In the genomic region with DNA sequence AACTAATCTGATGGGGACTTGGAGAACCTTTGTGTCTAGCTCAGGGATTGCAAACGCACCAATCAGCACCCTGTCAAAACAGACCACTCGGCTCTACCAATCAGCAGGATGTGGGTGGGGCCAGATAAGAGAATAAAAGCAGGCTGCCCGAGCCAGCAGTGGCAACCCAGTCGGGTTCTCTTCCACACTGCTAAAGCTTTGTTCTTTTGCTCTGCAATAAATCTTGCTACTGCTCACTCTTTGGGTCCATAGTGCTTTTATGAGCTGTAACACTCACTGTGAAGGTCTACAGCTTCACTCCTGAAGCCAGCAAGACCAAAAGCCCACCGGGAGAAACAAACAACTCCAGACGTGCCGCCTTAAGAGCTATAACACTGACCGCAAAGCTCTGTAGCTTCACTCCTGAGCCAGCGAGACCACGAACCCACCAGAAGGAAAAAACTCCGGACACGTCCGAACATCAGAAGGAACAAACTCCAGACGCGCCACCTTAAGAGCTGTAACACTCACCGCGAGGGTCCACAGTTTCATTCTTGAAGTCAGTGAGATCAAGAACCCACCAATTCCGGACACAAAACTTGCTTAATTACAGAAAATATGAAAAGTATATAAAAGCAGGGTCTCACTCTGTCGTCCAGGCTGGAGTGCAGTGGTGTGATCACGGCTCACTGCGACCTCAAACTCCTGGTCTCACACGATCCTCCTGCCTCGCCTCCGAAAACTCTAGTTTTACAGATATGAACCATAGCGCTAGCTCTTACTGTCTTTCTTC, we compare ENCODE assay signal across 9 cellular contexts. TPM values are rescaled to one million over a fixed set of nuclear protein-coding genes. Genes with fewer than 3 reads are reported as not detected.
DNase-seq lines count a peak whose midpoint lies in the region; ATAC-seq, FAIRE-seq and TF ChIP-seq lines count a peak whose summit lies in the region.
"Not testable (repeated sequence)": the region's sequence is repeated elsewhere in the genome, so short reads cannot be mapped to it uniquely, and the experiment has no call there.
"Had no signal": no experiment of that assay in that cellular context is flagged by ENCODE, and none has a peak within 500 bp of the region (broad histone marks: within the 10 kb centered on the region; RNA-seq: fewer than 3 reads in every experiment).

No MANE protein-coding gene starts in this region.

- POLR2A ChIA-PET in A549 (lab: Yijun Ruan, JAX): interaction anchor here (1.0 kb wide), 1 partner anchor 170 kb away, joined by 5 read pairs; no protein-coding TSS in a partner anchor

- H3K27ac Mint-ChIP-seq in activated T-cell treated with anti-CD3 and anti-CD28 coated beads, Interleukin-2, amount 50 U/mL, for 24 hours: peak overlapping the region; percentile 97
- H3K27ac Mint-ChIP-seq in central memory CD8-positive, alpha-beta T cell (ENCODE audit: low read depth): peak overlapping the region; percentile 91

- H3K4me3 Mint-ChIP-seq in activated T-cell treated with anti-CD3 and anti-CD28 coated beads, Interleukin-2, amount 50 U/mL, for 24 hours: peak overlapping the region; percentile 85
- H3K4me3 Mint-ChIP-seq in central memory CD8-positive, alpha-beta T cell: peak overlapping the region; percentile 81

- H3K9ac ChIP-seq in GM23248: not testable (repeated sequence)
- H3K9ac ChIP-seq in neural cell (ENCODE audit: low read length): peak overlapping the region; percentile 74

- H3K4me1 ChIP-seq in A549; GM23248 (ENCODE audit: insufficient read depth); right cardiac atrium (ENCODE audit: control insufficient read depth, insufficient read depth, low read length): not testable (repeated sequence)
- H3K4me1 ChIP-seq in Peyer's patch: peaks cover 0 to 14% (median 5%) of the 10 kb centered on the region in 4 donors

- not testable (repeated sequence) for TF ChIP-seq RAD21 in A549 (conservative IDR thresholded peaks at IDR 0.05 in 1 of 2, IDR thresholded peaks at IDR 0.05 in 1 of 2); neural cell (conservative IDR thresholded peaks at IDR 0.05)

- not testable (repeated sequence) for H3K27me3 ChIP-seq in GM23248 (replicated peaks; ENCODE audit: insufficient read depth); Peyer's patch; right cardiac atrium (ENCODE audit: control insufficient read depth, insufficient read depth); neural cell (ENCODE audit: insufficient read depth, low read depth, low read length)

- peak overlapping the region; percentile 90; the same call in 1 of the 2 replicates for H2AFZ ChIP-seq in GM23248
- not testable (repeated sequence) for H2AFZ ChIP-seq in neural cell (ENCODE audit: low read depth, low read length)

- not testable (repeated sequence) for FAIRE-seq in A549 (lab: Jason Lieb, UNC)

- not testable (repeated sequence) for H4K20me1 ChIP-seq in GM23248 (ENCODE audit: insufficient read depth); neural cell (ENCODE audit: insufficient read depth)

- intact Hi-C loops in right cardiac atrium (cut with DNase I): loop anchor here in 3 of 4 donors (1.0 to 5.0 kb wide), 3 partner anchors 76 to 171 kb away; a partner anchor contains a TSS

- DNase-seq in A549 (ENCODE audit: low read depth in 1 of 2, low spot score in 1 of 2); GM23248; activated T-cell treated with anti-CD3 and anti-CD28 coated beads, Interleukin-2, amount 50 U/mL, for 24 hours; central memory CD8-positive, alpha-beta T cell (ENCODE audit: low spot score in 2 of 2); right cardiac atrium: not testable (repeated sequence)
- DNase-seq in Peyer's patch: peak in 1 of 3 donors; percentile 50
- peak; percentile 24 for DNase-seq in stimulated activated CD4-positive, alpha-beta T cell treated with anti-CD3 and anti-CD28 coated beads, Interleukin-1b, Interleukin-23, amount 100 ng/mL, for 48 hours

- peak overlapping the region; percentile 84 to 96; a peak in 5 of 6 replicates for H3K27ac ChIP-seq in A549
- not testable (repeated sequence) for H3K27ac ChIP-seq in GM23248
- peak overlapping the region; percentile 93 to 96 (median 96) for H3K27ac ChIP-seq in Peyer's patch
- peak overlapping the region; percentile 96 for H3K27ac ChIP-seq in right cardiac atrium (ENCODE audit: low read length)
- peak overlapping the region; percentile 81 for H3K27ac ChIP-seq in neural cell (ENCODE audit: low read length)

- not testable (repeated sequence) for H3K36me3 ChIP-seq in GM23248 (ENCODE audit: low read depth); Peyer's patch; neural cell (ENCODE audit: insufficient read depth, low read length)

- in situ Hi-C loops in GM23248 (cut with MboI): not testable (repeated sequence)

- H3K4me2 ChIP-seq in A549: peak overlapping the region; percentile 80
- H3K4me2 ChIP-seq in GM23248 (ENCODE audit: unreplicated experiment): not testable (repeated sequence)
- H3K4me2 ChIP-seq in neural cell (ENCODE audit: low read length): peak overlapping the region; percentile 22

- CTCF ChIA-PET in A549 (lab: Yijun Ruan, JAX): interaction anchor here (0.6 to 7.5 kb wide), 14 partner anchors 9 to 181 kb away, joined by 3 to 72 read pairs (median 4); a partner anchor contains a TSS

- not testable (repeated sequence) for ATAC-seq in A549; central memory CD8-positive, alpha-beta T cell (replicated peaks; ENCODE audit: extremely low read depth, poor library complexity, severe bottlenecking); right cardiac atrium

- not testable (repeated sequence) for H3F3A ChIP-seq in GM23248 (ENCODE audit: insufficient read depth); neural cell (ENCODE audit: insufficient read depth, low read length, poor library complexity, severe bottlenecking)

- not testable (repeated sequence) for TF ChIP-seq POLR2A in A549 (IDR thresholded peaks at IDR 0.05; ENCODE audit: low read length); Peyer's patch (IDR thresholded peaks at IDR 0.05)

- TF ChIP-seq EP300 in A549 (IDR thresholded peaks at IDR 0.05); neural cell (conservative IDR thresholded peaks at IDR 0.05; ENCODE audit: poor library complexity, severe bottlenecking): not testable (repeated sequence)

- not testable (repeated sequence) for H3K9me2 ChIP-seq in GM23248 (ENCODE audit: insufficient read depth); neural cell (ENCODE audit: insufficient read depth, low read length)

- 54% methylated on average over 22 of the region's 25 CpGs for WGBS in A549 (ENCODE audit: missing lambda C conversion rate)
- WGBS in GM23248 (ENCODE audit: low coverage in 1 of 2, low lambda C conversion rate in 2 of 2, missing lambda C conversion rate in 2 of 2), 2 experiments: 78 to 84% methylated on average over 25 of the region's 25 CpGs
- WGBS in right cardiac atrium: 75% methylated on average over 25 of the region's 25 CpGs

- not testable (repeated sequence) for H3K79me2 ChIP-seq in GM23248 (ENCODE audit: insufficient read depth); neural cell (replicated peaks; ENCODE audit: insufficient read depth, low read length)

- H3K9me3 ChIP-seq in A549; GM23248 (ENCODE audit: low read depth); Peyer's patch; right cardiac atrium (ENCODE audit: control insufficient read depth, low read length); neural cell (ENCODE audit: low read length): not testable (repeated sequence)

- H3K9me3 Mint-ChIP-seq in activated T-cell treated with anti-CD3 and anti-CD28 coated beads, Interleukin-2, amount 50 U/mL, for 24 hours; central memory CD8-positive, alpha-beta T cell: not testable (repeated sequence)

- TF ChIP-seq CTCF in A549 (IDR thresholded peaks at IDR 0.05); Peyer's patch (IDR thresholded peaks at IDR 0.05); neural cell (IDR thresholded peaks at IDR 0.05; ENCODE audit: poor library complexity, severe bottlenecking): not testable (repeated sequence)

- H3K27me3 Mint-ChIP-seq in activated T-cell treated with anti-CD3 and anti-CD28 coated beads, Interleukin-2, amount 50 U/mL, for 24 hours; central memory CD8-positive, alpha-beta T cell: not testable (repeated sequence)

- H3K4me1 Mint-ChIP-seq in activated T-cell treated with anti-CD3 and anti-CD28 coated beads, Interleukin-2, amount 50 U/mL, for 24 hours (ENCODE audit: low read depth): peaks cover 48% of the 10 kb centered on the region
- H3K4me1 Mint-ChIP-seq in central memory CD8-positive, alpha-beta T cell: peaks cover 34% of the 10 kb centered on the region

- H3K36me3 Mint-ChIP-seq in activated T-cell treated with anti-CD3 and anti-CD28 coated beads, Interleukin-2, amount 50 U/mL, for 24 hours (ENCODE audit: low read depth): peaks cover 14% of the 10 kb centered on the region
- peaks cover 42% of the 10 kb centered on the region for H3K36me3 Mint-ChIP-seq in central memory CD8-positive, alpha-beta T cell (ENCODE audit: insufficient read depth)

- H3K4me3 ChIP-seq in A549: peak overlapping the region; percentile 68; the same call in 1 of the 3 replicates
- 0 out of 2 replicates have a peak overlapping the region, but pooled peaks have one; percentile 82 for H3K4me3 ChIP-seq in GM23248
- peak overlapping the region; percentile 52 to 76 (median 62) for H3K4me3 ChIP-seq in Peyer's patch
- H3K4me3 ChIP-seq in right cardiac atrium (ENCODE audit: low read length): peak overlapping the region; percentile 67
- H3K4me3 ChIP-seq in neural cell (ENCODE audit: low read length): peak overlapping the region; percentile 74

RNA-seq across cellular contexts. Expression of a gene that starts 26.0 kb away (rescaled TPM):
- polyA plus RNA-seq in A549 (2011; rRNA removed): 2.7 and 3.9 TPM in 2 replicates
- polyA plus RNA-seq in A549 (2012; cell fraction: cytosol; rRNA removed): 2.4 and 3.0 TPM in 2 replicates
- 20.8 and 22.8 TPM in 2 replicates for polyA plus RNA-seq in A549 (2012; cell fraction: nucleus; rRNA removed)
- 2.7 to 3.5 TPM (median 2.8 TPM) in 3 replicates for polyA plus RNA-seq in A549 (2017; fragmentation: RNase III; extraction: RNeasy Plus Mini Kit Qiagen cat#74134 plus additional on column Dnase treatment)
- 0.39 and 1.3 TPM in 2 replicates for polyA minus RNA-seq in A549 (2011; rRNA and poly(A)+ RNA removed)
- 0.22 TPM in 1 of 2 replicates, not detected in the other for total RNA-seq in GM23248 (2014; rRNA removed; shearing (Covaris generic))
- polyA plus RNA-seq in GM23248 (2016; fragmentation: Nextera tagmentation; extraction: Ambion mirVana): 0.61 and 0.88 TPM in 2 replicates
- total RNA-seq in Peyer's patch: 100 to 1,000 TPM in 1 of 4 donors, 10 to 100 TPM in 3; 14.9 to 121 (median 45.0) TPM
- total RNA-seq in right cardiac atrium: 1 to 10 TPM in 2 of 4 donors, under 1 TPM in 2; 0.34 to 1.2 (median 0.87) TPM
- 0.57 TPM for polyA plus RNA-seq in right cardiac atrium
- not detected in 2 replicates for polyA plus RNA-seq in neural cell
- polyA minus RNA-seq in neural cell: not detected in 2 replicates
- total RNA-seq: occipital lobe had no signal

RNA-seq across cellular contexts. Expression of a gene that starts 38.0 kb away (rescaled TPM):
- polyA plus RNA-seq in A549 (2011; rRNA removed) (6.4 and 7.4 TPM in 2 replicates), A549 (2017; fragmentation: RNase III; extraction: RNeasy Plus Mini Kit Qiagen cat#74134 plus additional on column Dnase treatment) (10.1 to 11.2 TPM (median 10.8 TPM) in 3 replicates), GM23248 (2016; fragmentation: Nextera tagmentation; extraction: Ambion mirVana) (18.3 and 19.9 TPM in 2 replicates), right cardiac atrium (2.0 TPM), neural cell (2.5 and 3.6 TPM in 2 replicates)
- 11.7 and 13.1 TPM in 2 replicates for polyA plus RNA-seq in A549 (2012; cell fraction: cytosol; rRNA removed)
- polyA plus RNA-seq in A549 (2012; cell fraction: nucleus; rRNA removed): 14.1 and 15.0 TPM in 2 replicates
- polyA minus RNA-seq in A549 (2011; rRNA and poly(A)+ RNA removed): 4.9 and 5.7 TPM in 2 replicates
- total RNA-seq in GM23248 (2014; rRNA removed; shearing (Covaris generic)): 21.6 and 28.4 TPM in 2 replicates
- total RNA-seq in Peyer's patch (10 to 100 TPM in 1 of 4 donors, 1 to 10 TPM in 3; 4.0 to 28.9 (median 7.1) TPM), right cardiac atrium (1 to 10 TPM; 2.0 to 5.5 (median 3.7) TPM)
- polyA minus RNA-seq in neural cell: 2.9 and 4.4 TPM in 2 replicates

RNA-seq across cellular contexts. Expression of a gene that starts 38.8 kb away (rescaled TPM):
- polyA plus RNA-seq in A549 (2011; rRNA removed) (7.4 and 8.6 TPM in 2 replicates), A549 (2017; fragmentation: RNase III; extraction: RNeasy Plus Mini Kit Qiagen cat#74134 plus additional on column Dnase treatment) (15.2 to 15.3 TPM (median 15.3 TPM) in 3 replicates), GM23248 (2016; fragmentation: Nextera tagmentation; extraction: Ambion mirVana) (10.8 and 13.2 TPM in 2 replicates), right cardiac atrium (9.6 TPM), neural cell (19.5 and 19.7 TPM in 2 replicates)
- polyA plus RNA-seq in A549 (2012; cell fraction: cytosol; rRNA removed): 12.1 and 13.5 TPM in 2 replicates
- polyA plus RNA-seq in A549 (2012; cell fraction: nucleus; rRNA removed): 27.5 and 31.1 TPM in 2 replicates
- polyA minus RNA-seq in A549 (2011; rRNA and poly(A)+ RNA removed): 7.3 and 8.6 TPM in 2 replicates
- total RNA-seq in GM23248 (2014; rRNA removed; shearing (Covaris generic)): 13.5 and 14.3 TPM in 2 replicates
- total RNA-seq in Peyer's patch (10 to 100 TPM; 28.3 to 86.6 (median 36.2) TPM), right cardiac atrium (10 to 100 TPM; 10.8 to 16.7 (median 12.9) TPM)
- polyA minus RNA-seq in neural cell: 8.2 and 9.3 TPM in 2 replicates

RNA-seq across cellular contexts. Expression of a gene that starts 57.6 kb away (rescaled TPM):
- polyA plus RNA-seq in A549 (2011; rRNA removed) (not detected in 2 replicates), A549 (2017; fragmentation: RNase III; extraction: RNeasy Plus Mini Kit Qiagen cat#74134 plus additional on column Dnase treatment) (0.08 TPM in 1 of 3 replicates, not detected in the others), GM23248 (2016; fragmentation: Nextera tagmentation; extraction: Ambion mirVana) (0.16 TPM in 1 of 2 replicates, not detected in the other), right cardiac atrium (not detected), neural cell (not detected in 2 replicates)
- polyA plus RNA-seq in A549 (2012; cell fraction: cytosol; rRNA removed): not detected in 2 replicates
- polyA plus RNA-seq in A549 (2012; cell fraction: nucleus; rRNA removed): 0.05 TPM in 1 of 2 replicates, not detected in the other
- not detected in 2 replicates for polyA minus RNA-seq in A549 (2011; rRNA and poly(A)+ RNA removed)
- not detected in 2 replicates for total RNA-seq in GM23248 (2014; rRNA removed; shearing (Covaris generic))
- total RNA-seq in Peyer's patch (not detected), right cardiac atrium (not detected)
- not detected in 2 replicates for polyA minus RNA-seq in neural cell
- total RNA-seq: occipital lobe had no signal
